8 cellular contexts compared by ENCODE assay signal in genomic region chr1:115595279-115596079, GRCh38. TPM values are rescaled to one million over a fixed set of nuclear protein-coding genes. Genes with fewer than 3 reads are reported as not detected.
A peak's percentile ranks its signal among the peaks of the same experiment; 100 is the strongest.
DNase-seq lines count a peak whose midpoint lies in the region; ATAC-seq, FAIRE-seq and TF ChIP-seq lines count a peak whose summit lies in the region.

No MANE protein-coding gene starts in this region.

- no peak overlapping the region for H3K27ac Mint-ChIP-seq in activated T-helper 1 cell treated with anti-CD3 and anti-CD28 coated beads, Interleukin-12 subunit alpha, Interleukin-12 subunit beta, Interleukin-2, Interleukin-4 antibody, amounts not matched to agents 30 ng/mL and 10 ng/mL and 1 ng/mL, durations not matched to agents 14 hours and 24 hours and 36 hours

- FAIRE-seq in GM19239 (lab: Jason Lieb, UNC), result peak; percentile 65

- H3K4me3 ChIP-seq in BE2C (ENCODE audit: low read depth, low read length) (no peak overlapping the region), PC-9 (no peak overlapping the region), fibroblast of the aortic adventitia (ENCODE audit: low read depth, low read length) (no peak overlapping the region), thoracic aorta (no peak overlapping the region)

- no peaks in the 10 kb centered on the region for H3K36me3 ChIP-seq in BE2C
- H3K36me3 ChIP-seq in PC-9 (ENCODE audit: low read depth), result no peaks in the 10 kb centered on the region
- no peaks in the 10 kb centered on the region for H3K36me3 ChIP-seq in thoracic aorta

- no peaks in the 10 kb centered on the region for H3F3A ChIP-seq in PC-9 (ENCODE audit: insufficient read depth, low read depth)

- H3K4me1 Mint-ChIP-seq in activated T-helper 1 cell treated with anti-CD3 and anti-CD28 coated beads, Interleukin-12 subunit alpha, Interleukin-12 subunit beta, Interleukin-2, Interleukin-4 antibody, amounts not matched to agents 30 ng/mL and 10 ng/mL and 1 ng/mL, durations not matched to agents 14 hours and 24 hours and 36 hours (ENCODE audit: low read depth), result no peaks in the 10 kb centered on the region

- H4K20me1 ChIP-seq in PC-9 (ENCODE audit: insufficient read depth), result no peaks in the 10 kb centered on the region

- intact Hi-C loops in PC-9 (cut with micrococcal nuclease; ENCODE audit: unreplicated experiment), result loop anchor here (1.0 to 10.0 kb wide), 6 partner anchors 49 to 1251 kb away; no protein-coding TSS in a partner anchor
- intact Hi-C loops in activated T-helper 1 cell treated with anti-CD3 and anti-CD28 coated beads, Interleukin-12 subunit alpha, Interleukin-12 subunit beta, Interleukin-2, Interleukin-4 antibody, amounts not matched to agents 30 ng/mL and 10 ng/mL and 1 ng/mL, durations not matched to agents 14 hours and 24 hours and 36 hours (cut with micrococcal nuclease), result loop anchor here (1.0 to 10.0 kb wide), 2 partner anchors 321 to 456 kb away; no protein-coding TSS in a partner anchor

- no peaks in the 10 kb centered on the region for H3K9me3 ChIP-seq in BE2C
- peaks cover 18% of the 10 kb centered on the region; the same call in 1 of the 2 replicates for H3K9me3 ChIP-seq in PC-9 (ENCODE audit: insufficient read depth, low read depth)
- H3K9me3 ChIP-seq in thoracic aorta, result no peaks in the 10 kb centered on the region

- peak; percentile 87 for ATAC-seq in thoracic aorta (ENCODE audit: insufficient number of reproducible peaks, low FRiP score, low read depth)

- no TSS peak for BruUV-seq in PC-9 (replicated peaks; lab: Mats Ljungman, UMichigan)

- H3K4me1 ChIP-seq in BE2C (no peaks in the 10 kb centered on the region), PC-9 (replicated peaks; ENCODE audit: insufficient read depth) (peaks cover 25% of the 10 kb centered on the region), thoracic aorta (ENCODE audit: control insufficient read depth in 1 of 2, low read depth in 2 of 2) (no peaks in the 10 kb centered on the region)

- no peaks in the 10 kb centered on the region for H3K9me3 Mint-ChIP-seq in activated T-helper 1 cell treated with anti-CD3 and anti-CD28 coated beads, Interleukin-12 subunit alpha, Interleukin-12 subunit beta, Interleukin-2, Interleukin-4 antibody, amounts not matched to agents 30 ng/mL and 10 ng/mL and 1 ng/mL, durations not matched to agents 14 hours and 24 hours and 36 hours

- DNase-seq in BE2C (peak; percentile 80), GM19239 (ENCODE audit: insufficient read length, low spot score) (peak; percentile 30), LHCN-M2 (ENCODE audit: low read depth) (peak; percentile 95), PC-9 (peak; percentile 87 to 91), fibroblast of the aortic adventitia (ENCODE audit: low read depth) (peak; percentile 99), occipital lobe (lab: John Stamatoyannopoulos, UW) (peak; percentile 83), thoracic aorta (ENCODE audit: low spot score) (peak; percentile 60)
- peak; percentile 34 for DNase-seq in activated T-helper 1 cell treated with anti-CD3 and anti-CD28 coated beads, Interleukin-12 subunit alpha, Interleukin-12 subunit beta, Interleukin-2, Interleukin-4 antibody, amounts not matched to agents 30 ng/mL and 10 ng/mL and 1 ng/mL, durations not matched to agents 14 hours and 24 hours and 36 hours (ENCODE audit: low spot score)

- peaks cover 8% of the 10 kb centered on the region for H3K27me3 Mint-ChIP-seq in activated T-helper 1 cell treated with anti-CD3 and anti-CD28 coated beads, Interleukin-12 subunit alpha, Interleukin-12 subunit beta, Interleukin-2, Interleukin-4 antibody, amounts not matched to agents 30 ng/mL and 10 ng/mL and 1 ng/mL, durations not matched to agents 14 hours and 24 hours and 36 hours (ENCODE audit: insufficient read depth)

- no peaks in the 10 kb centered on the region for H3K36me3 Mint-ChIP-seq in activated T-helper 1 cell treated with anti-CD3 and anti-CD28 coated beads, Interleukin-12 subunit alpha, Interleukin-12 subunit beta, Interleukin-2, Interleukin-4 antibody, amounts not matched to agents 30 ng/mL and 10 ng/mL and 1 ng/mL, durations not matched to agents 14 hours and 24 hours and 36 hours (ENCODE audit: low read depth)

- H3K9me2 ChIP-seq in PC-9 (ENCODE audit: insufficient read depth), result no peaks in the 10 kb centered on the region

- H3K79me2 ChIP-seq in PC-9 (ENCODE audit: low read depth), result no peaks in the 10 kb centered on the region

- CTCF ChIA-PET in PC-9 (lab: Charles Lee), result interaction anchor here (0.5 to 1.6 kb wide), 13 partner anchors 13 to 1616 kb away, joined by 3 to 11 read pairs (median 4); partner anchors contain the start of gene OLFML3

- H3K27ac ChIP-seq in PC-9 (no peak overlapping the region), thoracic aorta (no peak overlapping the region)

- H3K27me3 ChIP-seq in BE2C, result no peaks in the 10 kb centered on the region
- H3K27me3 ChIP-seq in PC-9 (ENCODE audit: insufficient read depth, low read depth), result no peaks in the 10 kb centered on the region
- H3K27me3 ChIP-seq in thoracic aorta (replicated peaks; ENCODE audit: insufficient read depth), result no peaks in the 10 kb centered on the region

- peak; percentile 93 for TF ChIP-seq CTCF in BE2C (IDR thresholded peaks at IDR 0.05; ENCODE audit: low read depth, low read length)
- TF ChIP-seq CTCF in PC-9 (conservative IDR thresholded peaks at IDR 0.05), result peak; percentile 99
- peak; percentile 96 for TF ChIP-seq CTCF in fibroblast of the aortic adventitia (IDR thresholded peaks at IDR 0.05; ENCODE audit: insufficient read depth, low read length)
- TF ChIP-seq CTCF in thoracic aorta (IDR thresholded peaks at IDR 0.05), result peak; percentile 88

- no peak overlapping the region for H2AFZ ChIP-seq in PC-9

- H3K4me2 ChIP-seq in PC-9, result 0 out of 2 replicates have a peak overlapping the region, but pooled peaks have one; percentile 4

- POLR2A ChIA-PET in PC-9 (lab: Charles Lee; ENCODE audit: unreplicated experiment), result interaction anchor here (0.6 to 0.7 kb wide), 3 partner anchors 10 to 491 kb away, joined by 3 to 5 read pairs (median 4); no protein-coding TSS in a partner anchor

- no peak overlapping the region for H3K4me3 Mint-ChIP-seq in activated T-helper 1 cell treated with anti-CD3 and anti-CD28 coated beads, Interleukin-12 subunit alpha, Interleukin-12 subunit beta, Interleukin-2, Interleukin-4 antibody, amounts not matched to agents 30 ng/mL and 10 ng/mL and 1 ng/mL, durations not matched to agents 14 hours and 24 hours and 36 hours

RNA-seq across cellular contexts. Expression of gene VANGL1, which starts 46.3 kb away (rescaled TPM):
- 2.8 TPM for polyA plus RNA-seq in BE2C (2012; ENCODE audit: insufficient read depth, insufficient read length, low read depth)
- 19.0 and 27.1 TPM in 2 replicates for total RNA-seq in LHCN-M2 (2014; rRNA removed)
- polyA plus RNA-seq in LHCN-M2 (2012), result 12.2 TPM
- total RNA-seq in PC-9 (2021), result 33.4 and 43.0 TPM in 2 replicates
- total RNA-seq in activated T-helper 1 cell treated with anti-CD3 and anti-CD28 coated beads, Interleukin-12 subunit alpha, Interleukin-12 subunit beta, Interleukin-2, Interleukin-4 antibody, amounts not matched to agents 30 ng/mL and 10 ng/mL and 1 ng/mL, durations not matched to agents 14 hours and 24 hours and 36 hours, result 9.9 TPM in 2 replicates
- total RNA-seq in fibroblast of the aortic adventitia (ENCODE audit: low replicate concordance), result 6.0 and 14.3 TPM in 2 replicates
- total RNA-seq in occipital lobe, result 3.6 TPM
- total RNA-seq in thoracic aorta, result 1 to 10 TPM; 6.5 to 8.8 TPM

Comparison
In these comparisons a context has a peak if more than half of its experiments do, and no peak if none do; other contexts are left out.
1. DNase-seq: peak in every context shown above with its lines; median percentile 99 in fibroblast of the aortic adventitia; 95 in LHCN-M2; 89 in PC-9; 83 in occipital lobe; 80 in BE2C; 60 in thoracic aorta; 34 in activated T-helper 1 cell treated with anti-CD3 and anti-CD28 coated beads, Interleukin-12 subunit alpha, Interleukin-12 subunit beta, Interleukin-2, Interleukin-4 antibody, amounts not matched to agents 30 ng/mL and 10 ng/mL and 1 ng/mL, durations not matched to agents 14 hours and 24 hours and 36 hours; 30 in GM19239.